In the genomic region with DNA sequence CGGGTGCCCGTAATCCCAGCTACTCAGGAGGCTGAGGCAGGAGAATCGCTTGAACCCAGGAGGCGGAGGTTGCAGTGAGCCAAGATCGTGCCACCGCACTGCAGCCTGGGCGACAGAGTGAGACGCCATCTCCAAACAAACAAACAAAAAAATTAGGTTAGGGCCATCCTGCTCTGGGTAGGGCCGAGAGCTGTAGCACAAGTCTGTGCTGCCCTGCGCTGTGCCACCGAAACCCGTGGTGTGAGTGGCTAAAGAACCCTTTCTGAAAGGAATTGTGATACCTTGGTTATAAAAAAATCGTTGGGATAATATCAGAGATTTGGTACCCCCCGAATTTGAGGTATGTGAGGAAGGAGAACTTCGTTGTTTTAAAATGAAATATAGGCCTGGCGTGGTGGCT, we compare ENCODE assay signal across 7 cellular contexts. TPM values are rescaled to one million over a fixed set of nuclear protein-coding genes. Genes with fewer than 3 reads are reported as not detected.
DNase-seq lines count a peak whose midpoint lies in the region; ATAC-seq and TF ChIP-seq lines count a peak whose summit lies in the region.
"Not testable (repeated sequence)": the region's sequence is repeated elsewhere in the genome, so short reads cannot be mapped to it uniquely, and the experiment has no call there.

No MANE protein-coding gene starts in this region.

- H3K23ac ChIP-seq in mesenchymal stem cell (ENCODE audit: low read length in 2 of 2), result not testable (repeated sequence)

- H3K18ac ChIP-seq in mesenchymal stem cell (ENCODE audit: low read depth in 1 of 2, low read length in 2 of 2), result not testable (repeated sequence)

- H3K4me2 ChIP-seq in GM23338; mesenchymal stem cell (ENCODE audit: low read length, poor library complexity, severe bottlenecking): not testable (repeated sequence)

- not testable (repeated sequence) for H3K27ac Mint-ChIP-seq in GM23338
- H3K27ac Mint-ChIP-seq in activated naive CD8-positive, alpha-beta T cell treated with anti-CD3 and anti-CD28 coated beads for 36 hours, result peak overlapping the region; percentile 20

- not testable (repeated sequence) for TF ChIP-seq EP300 in esophagus muscularis mucosa (IDR thresholded peaks at IDR 0.05); stomach (IDR thresholded peaks at IDR 0.05)

- H3K36me3 ChIP-seq in GM23338 (ENCODE audit: insufficient read depth); esophagus muscularis mucosa; mesenchymal stem cell (ENCODE audit: control insufficient read depth in 1 of 2, insufficient read depth in 2 of 2, low read depth in 1 of 2, low read length in 2 of 2); stomach: not testable (repeated sequence)

- not testable (repeated sequence) for H3K9ac ChIP-seq in mesenchymal stem cell (ENCODE audit: low read length)

- H3K4ac ChIP-seq in mesenchymal stem cell (ENCODE audit: low read depth in 1 of 2, low read length in 2 of 2), result not testable (repeated sequence)

- H3K4me1 ChIP-seq in GM23338 (ENCODE audit: insufficient read depth), result peaks cover 23% of the 10 kb centered on the region
- peaks cover 26 to 30% (median 28%) of the 10 kb centered on the region in 4 donors for H3K4me1 ChIP-seq in esophagus muscularis mucosa
- H3K4me1 ChIP-seq in mesenchymal stem cell (ENCODE audit: control insufficient read depth, insufficient read depth, low read depth, low read length), result not testable (repeated sequence)
- H3K4me1 ChIP-seq in stomach, result peaks cover 4 to 41% (median 22%) of the 10 kb centered on the region in 4 donors

- H3K9me3 ChIP-seq in esophagus muscularis mucosa; mesenchymal stem cell (ENCODE audit: control insufficient read depth, low read length); stomach: not testable (repeated sequence)

- peaks cover 14% of the 10 kb centered on the region for H3K36me3 Mint-ChIP-seq in GM23338 (ENCODE audit: low read depth)
- H3K36me3 Mint-ChIP-seq in activated naive CD8-positive, alpha-beta T cell treated with anti-CD3 and anti-CD28 coated beads for 36 hours, result peaks cover 21% of the 10 kb centered on the region

- not testable (repeated sequence) for H3F3A ChIP-seq in GM23338 (replicated peaks; ENCODE audit: low read depth)

- H3K9me3 Mint-ChIP-seq in GM23338; activated naive CD8-positive, alpha-beta T cell treated with anti-CD3 and anti-CD28 coated beads for 36 hours: not testable (repeated sequence)

- not testable (repeated sequence) for H2AK5ac ChIP-seq in mesenchymal stem cell (ENCODE audit: low read length, severe bottlenecking)

- H3K79me1 ChIP-seq in mesenchymal stem cell (replicated peaks; ENCODE audit: low read length, poor library complexity, severe bottlenecking), result not testable (repeated sequence)

- H4K91ac ChIP-seq in mesenchymal stem cell (ENCODE audit: low read length), result not testable (repeated sequence)

- not testable (repeated sequence) for TF ChIP-seq POLR2A in esophagus muscularis mucosa (IDR thresholded peaks at IDR 0.05; ENCODE audit: low read depth); stomach (IDR thresholded peaks at IDR 0.05)

- not testable (repeated sequence) for H3K27ac ChIP-seq in GM23338 (ENCODE audit: low read depth); mesenchymal stem cell (ENCODE audit: low read length, poor library complexity, severe bottlenecking)
- peak overlapping the region; percentile 18 for H3K27ac ChIP-seq in VCaP
- H3K27ac ChIP-seq in esophagus muscularis mucosa (replicated peaks in 1 of 4), result peak overlapping the region in 3 of 4 donors; percentile 45 to 99 (median 92)
- peak overlapping the region in 4 of 5 donors; percentile 67 to 99 (median 96) for H3K27ac ChIP-seq in stomach

- H3K79me2 ChIP-seq in GM23338 (replicated peaks; ENCODE audit: insufficient read depth), result peaks cover 38% of the 10 kb centered on the region

- ATAC-seq in GM23338, result not testable (repeated sequence)

- not testable (repeated sequence) for H3K4me3 ChIP-seq in GM23338; esophagus muscularis mucosa; mesenchymal stem cell (ENCODE audit: insufficient read depth in 1 of 2, low read depth in 1 of 2, low read length in 2 of 2)
- H3K4me3 ChIP-seq in stomach, result peak overlapping the region in 1 of 4 donors; percentile 84

- not testable (repeated sequence) for DNase-seq in GM23338 (ENCODE audit: low spot score); activated naive CD8-positive, alpha-beta T cell treated with anti-CD3 and anti-CD28 coated beads for 36 hours; esophagus muscularis mucosa (ENCODE audit: extremely low spot score); mesenchymal stem cell; stomach
- peak; percentile 9 for DNase-seq in retina

- not testable (repeated sequence) for H3K27me3 Mint-ChIP-seq in GM23338 (ENCODE audit: insufficient read depth, low read depth, poor library complexity); activated naive CD8-positive, alpha-beta T cell treated with anti-CD3 and anti-CD28 coated beads for 36 hours

- not testable (repeated sequence) for H2BK120ac ChIP-seq in mesenchymal stem cell (ENCODE audit: low read depth, low read length)

- 96% methylated on average over 16 of the region's 16 CpGs for WGBS in esophagus muscularis mucosa
- 96% methylated on average over 14 of the region's 16 CpGs for WGBS in mesenchymal stem cell
- WGBS in stomach, 5 donors, result 90 to 95% (median 91%) methylated on average over 16 of the region's 16 CpGs

- H2AFZ ChIP-seq in GM23338, result peak overlapping the region; percentile 56
- H2AFZ ChIP-seq in mesenchymal stem cell (ENCODE audit: low read depth, low read length), result peak overlapping the region; percentile 4

- H4K20me1 ChIP-seq in GM23338 (replicated peaks; ENCODE audit: insufficient read depth), result peaks cover 25% of the 10 kb centered on the region

- intact Hi-C loops in esophagus muscularis mucosa (cut with DNase I), result not testable (repeated sequence)
- intact Hi-C loops in stomach (cut with DNase I; ENCODE audit: low total_unique reads), result loop anchor here (10.0 kb wide), 1 partner anchor 154 kb away; the partner anchor contains the start of gene DCK

- peaks cover 16% of the 10 kb centered on the region for H3K4me1 Mint-ChIP-seq in GM23338
- H3K4me1 Mint-ChIP-seq in activated naive CD8-positive, alpha-beta T cell treated with anti-CD3 and anti-CD28 coated beads for 36 hours, result peaks cover 46% of the 10 kb centered on the region

- not testable (repeated sequence) for H3K9me2 ChIP-seq in GM23338 (ENCODE audit: insufficient read depth)

- not testable (repeated sequence) for H4K8ac ChIP-seq in mesenchymal stem cell (ENCODE audit: low read length)

- H2BK12ac ChIP-seq in mesenchymal stem cell (ENCODE audit: low read length in 2 of 2), result not testable (repeated sequence)

- H3K4me3 Mint-ChIP-seq in GM23338; activated naive CD8-positive, alpha-beta T cell treated with anti-CD3 and anti-CD28 coated beads for 36 hours: not testable (repeated sequence)

- not testable (repeated sequence) for H3K27me3 ChIP-seq in GM23338 (ENCODE audit: insufficient read depth); esophagus muscularis mucosa; mesenchymal stem cell (ENCODE audit: control insufficient read depth in 1 of 2, insufficient read depth in 1 of 2, low read length in 2 of 2); stomach

- not testable (repeated sequence) for H2BK5ac ChIP-seq in mesenchymal stem cell (ENCODE audit: low read depth, low read length, poor library complexity, severe bottlenecking)

- TF ChIP-seq CTCF in GM23338 (conservative IDR thresholded peaks at IDR 0.05; ENCODE audit: low read depth in 2 of 2); VCaP (conservative IDR thresholded peaks at IDR 0.05); esophagus muscularis mucosa (IDR thresholded peaks at IDR 0.05); stomach (IDR thresholded peaks at IDR 0.05): not testable (repeated sequence)

- H2BK15ac ChIP-seq in mesenchymal stem cell (ENCODE audit: low read depth, poor library complexity, severe bottlenecking), result not testable (repeated sequence)

- H3K14ac ChIP-seq in mesenchymal stem cell (ENCODE audit: low read length in 2 of 2), result not testable (repeated sequence)

RNA-seq across cellular contexts. Expression of gene GRSF1, which starts 0.9 kb away (rescaled TPM):
- total RNA-seq in GM23338 (2014; rRNA removed; shearing (Covaris generic)), result 101 and 108 TPM in 2 replicates
- polyA plus RNA-seq in GM23338 (2016; fragmentation: Nextera tagmentation; extraction: Ambion mirVana), result 71.1 and 77.3 TPM in 2 replicates
- total RNA-seq in activated naive CD8-positive, alpha-beta T cell treated with anti-CD3 and anti-CD28 coated beads for 36 hours, result 100 to 1,000 TPM; 118 to 122 TPM
- 10 to 100 TPM; 47.8 to 68.8 (median 53.9) TPM for total RNA-seq in esophagus muscularis mucosa
- polyA plus RNA-seq in mesenchymal stem cell (2013, experiment 1 of 2), result 57.8 TPM
- polyA plus RNA-seq in mesenchymal stem cell (2013, experiment 2 of 2), result 62.4 TPM
- total RNA-seq in stomach, result 10 to 100 TPM; 24.0 to 86.5 (median 60.0) TPM
- 10 to 100 TPM; 40.4 to 61.6 (median 52.9) TPM for polyA plus RNA-seq in stomach
